Comparison of ENCODE assay signal across 1 cellular context in genomic region chr12:93106910-93107309, GRCh38.
TF ChIP-seq lines count a peak whose summit lies in the region.

No MANE protein-coding gene starts in this region.

TF ChIP-seq in GM12878, 131 proteins besides CTCF, POLR2A, EP300 and RAD21 (continued from another document):
- TF ChIP-seq ZBTB11 (CRISPR knock-in tag; IDR thresholded peaks at IDR 0.05) (no peak), STAT1 (conservative IDR thresholded peaks at IDR 0.05) (no peak), FOXK2 (IDR thresholded peaks at IDR 0.05) (no peak), IKZF1 (conservative IDR thresholded peaks at IDR 0.05) (peak; percentile 28; the same call in 1 of the 2 replicates), JUNB (IDR thresholded peaks at IDR 0.05) (peak; percentile 16; the same call in 1 of the 2 replicates), ZNF384 (IDR thresholded peaks at IDR 0.05; ENCODE audit: borderline replicate concordance, low read depth, low read length) (no peak), BCL3 (IDR thresholded peaks at IDR 0.05; ENCODE audit: borderline replicate concordance, insufficient read depth, low read depth, low read length, poor library complexity, severe bottlenecking) (peak; percentile 75), TCF7 (IDR thresholded peaks at IDR 0.05; ENCODE audit: borderline replicate concordance) (no peak), ZNF274 (IDR thresholded peaks at IDR 0.05; ENCODE audit: insufficient read depth, insufficient read length) (no peak), ASH2L (IDR thresholded peaks at IDR 0.05; ENCODE audit: borderline replicate concordance, low read depth) (no peak), YY1 (IDR thresholded peaks at IDR 0.05; ENCODE audit: low read depth, low read length) (no peak), CHD2 (IDR thresholded peaks at IDR 0.05; ENCODE audit: borderline replicate concordance, low read depth, low read length) (no peak), ZSCAN29 (IDR thresholded peaks at IDR 0.05) (no peak), BHLHE40 (IDR thresholded peaks at IDR 0.05; ENCODE audit: borderline replicate concordance in 1 of 2, low read depth in 2 of 2, low read length in 1 of 2) (no peak)
